8 cellular contexts compared by ENCODE assay signal in the genomic region with DNA sequence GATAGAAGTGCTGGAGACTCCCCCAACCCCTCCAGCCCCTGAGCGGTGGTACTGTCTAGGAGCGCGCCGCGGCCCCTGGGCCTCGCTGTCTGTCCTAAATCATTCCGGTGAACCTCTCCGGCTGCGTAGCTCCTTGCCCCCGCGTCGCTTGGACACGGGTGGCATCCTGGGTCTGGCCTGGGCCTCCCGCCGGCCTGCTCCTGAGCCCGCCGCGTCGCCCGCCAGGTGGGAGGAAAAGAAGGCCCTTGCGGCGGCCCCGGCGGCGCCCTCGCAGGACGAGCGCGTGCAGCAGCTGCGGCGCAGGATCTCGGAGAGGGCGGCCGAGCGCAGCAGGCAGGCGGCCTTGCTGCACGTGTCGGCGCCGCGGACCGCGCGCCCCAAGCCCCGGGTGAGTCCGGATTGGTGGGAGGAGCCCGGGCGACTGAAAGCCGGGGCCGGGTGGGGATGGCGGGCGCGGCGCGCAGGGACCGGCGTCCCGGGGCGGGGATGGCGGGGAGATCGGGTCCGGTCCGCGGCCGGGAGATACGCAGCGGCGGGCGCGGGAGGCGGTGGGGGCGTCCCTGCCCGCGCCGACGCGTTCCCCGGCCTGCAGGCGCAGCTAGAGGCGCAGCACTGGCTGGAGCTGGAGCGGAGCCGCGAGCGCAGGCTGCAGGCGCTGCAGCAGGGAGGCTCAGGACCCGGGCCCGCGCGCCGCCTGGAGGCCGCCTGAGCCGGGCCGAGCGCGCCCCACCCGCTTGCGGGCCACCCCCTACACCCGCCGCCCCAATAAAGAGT. TPM values are rescaled to one million over a fixed set of nuclear protein-coding genes. Genes with fewer than 3 reads are reported as not detected.
DNase-seq lines count a peak whose midpoint lies in the region; ATAC-seq and TF ChIP-seq lines count a peak whose summit lies in the region.

No MANE protein-coding gene starts in this region.

- H2AFZ ChIP-seq in neuronal stem cell (ENCODE audit: low read length) = peak overlapping the region; percentile 99

- peak overlapping the region; percentile 85 for H3K4me2 ChIP-seq in neuronal stem cell (ENCODE audit: insufficient read depth, low read length, poor library complexity, severe bottlenecking)

- no peaks in the 10 kb centered on the region for H3K9me3 ChIP-seq in CD4-positive, CD25-positive, alpha-beta regulatory T cell (ENCODE audit: control insufficient read depth in 2 of 2, low read length in 2 of 2)
- H3K9me3 ChIP-seq in gastroesophageal sphincter = no peaks in the 10 kb centered on the region
- no peaks in the 10 kb centered on the region for H3K9me3 ChIP-seq in neuronal stem cell (replicated peaks in 1 of 2; ENCODE audit: control insufficient read depth in 2 of 2, insufficient read depth in 1 of 2, low read depth in 1 of 2, low read length in 2 of 2)

- H3K36me3 ChIP-seq in CD4-positive, CD25-positive, alpha-beta regulatory T cell (ENCODE audit: control insufficient read depth, insufficient read depth, low read length) = no peaks in the 10 kb centered on the region
- no peaks in the 10 kb centered on the region for H3K36me3 ChIP-seq in gastroesophageal sphincter
- H3K36me3 ChIP-seq in neuronal stem cell (replicated peaks in 1 of 2; ENCODE audit: control insufficient read depth in 2 of 2, insufficient read depth in 2 of 2, low read length in 2 of 2) = peaks cover 2 to 6% of the 10 kb centered on the region in 2 donors

- peak overlapping the region; percentile 12 for H3K14ac ChIP-seq in neuronal stem cell (ENCODE audit: low read length)

- H3K4ac ChIP-seq in neuronal stem cell (ENCODE audit: low read length) = no peak overlapping the region

- H3K4me3 ChIP-seq in CD4-positive, CD25-positive, alpha-beta regulatory T cell (ENCODE audit: low read depth, low read length) = no peak overlapping the region
- H3K4me3 ChIP-seq in gastroesophageal sphincter (peak overlapping the region; percentile 44 to 69), neuronal stem cell (ENCODE audit: low read length in 2 of 2) (peak overlapping the region; percentile 52 to 79)

- H3K79me1 ChIP-seq in neuronal stem cell (ENCODE audit: low read depth, low read length) = peaks cover 2% of the 10 kb centered on the region

- DNase-seq in CD4-positive, CD25-positive, alpha-beta regulatory T cell = peak; percentile 54 to 79 (median 70)
- DNase-seq in RPMI8226 (peak; percentile 79), neuronal stem cell (ENCODE audit: low spot score) (peak; percentile 71), superior temporal gyrus (ENCODE audit: extremely low spot score) (peak; percentile 63)
- DNase-seq in activated naive CD4-positive, alpha-beta T cell treated with Interleukin-2 at 50 U/mL for 16 hours = peak; percentile 72

- H2BK5ac ChIP-seq in neuronal stem cell (ENCODE audit: low read length) = no peak overlapping the region

- no peak for TF ChIP-seq EP300 in gastroesophageal sphincter (IDR thresholded peaks at IDR 0.05)

- H3K27me3 ChIP-seq in CD4-positive, CD25-positive, alpha-beta regulatory T cell (ENCODE audit: control insufficient read depth, insufficient read depth, low read length) = no peaks in the 10 kb centered on the region
- H3K27me3 ChIP-seq in gastroesophageal sphincter (peaks cover 8% of the 10 kb centered on the region), neuronal stem cell (ENCODE audit: control insufficient read depth in 3 of 3, insufficient read depth in 3 of 3, low read depth in 1 of 3, low read length in 3 of 3) (peaks cover 2 to 18% (median 16%) of the 10 kb centered on the region in 3 experiments)

- H3K27ac Mint-ChIP-seq in CD4-positive, CD25-positive, alpha-beta regulatory T cell = no peak overlapping the region

- no peak overlapping the region for H2BK120ac ChIP-seq in neuronal stem cell (ENCODE audit: low read depth, low read length)

- H3K4me1 ChIP-seq in CD4-positive, CD25-positive, alpha-beta regulatory T cell (ENCODE audit: control insufficient read depth, insufficient read depth, low read length, poor library complexity, severe bottlenecking) = peaks cover 13% of the 10 kb centered on the region
- H3K4me1 ChIP-seq in gastroesophageal sphincter (peaks cover 0 to 27% (median 11%) of the 10 kb centered on the region in 3 donors), neuronal stem cell (ENCODE audit: control insufficient read depth in 2 of 2, insufficient read depth in 1 of 2, low read depth in 1 of 2, low read length in 2 of 2) (peaks cover 2 to 3% of the 10 kb centered on the region in 2 donors)

- peak overlapping the region; percentile 27 to 84 (median 74) for H3K4me3 Mint-ChIP-seq in CD4-positive, CD25-positive, alpha-beta regulatory T cell

- peak; percentile 96 to 99 for ATAC-seq in CD4-positive, CD25-positive, alpha-beta regulatory T cell (ENCODE audit: low read depth in 2 of 2)
- ATAC-seq in GM19438 (IDR thresholded peaks at IDR 0.05; ENCODE audit: low read depth, unreplicated experiment) (peak; percentile 87), HG03571 (IDR thresholded peaks at IDR 0.05; ENCODE audit: unreplicated experiment) (peak; percentile 73), gastroesophageal sphincter (peak; percentile 95)

- H3K4me1 Mint-ChIP-seq in CD4-positive, CD25-positive, alpha-beta regulatory T cell = peaks cover 0 to 13% (median 8%) of the 10 kb centered on the region in 4 donors

- H3K36me3 Mint-ChIP-seq in CD4-positive, CD25-positive, alpha-beta regulatory T cell = no peaks in the 10 kb centered on the region

- H2BK12ac ChIP-seq in neuronal stem cell (ENCODE audit: low read length) = no peak overlapping the region

- H4K91ac ChIP-seq in neuronal stem cell (ENCODE audit: low read depth, low read length, poor library complexity) = no peak overlapping the region

- no peaks in the 10 kb centered on the region for H3K9me3 Mint-ChIP-seq in CD4-positive, CD25-positive, alpha-beta regulatory T cell

- no peak overlapping the region for H4K8ac ChIP-seq in neuronal stem cell (ENCODE audit: low read depth, low read length)

- no peak for TF ChIP-seq POLR2A in gastroesophageal sphincter (IDR thresholded peaks at IDR 0.05)

- H2BK15ac ChIP-seq in neuronal stem cell (ENCODE audit: low read length) = no peak overlapping the region

- peak in 3 of 4 experiments; percentile 54 to 82 (median 57) for TF ChIP-seq CTCF in gastroesophageal sphincter (IDR thresholded peaks at IDR 0.05)

- peak overlapping the region; percentile 85 for H3K9ac ChIP-seq in neuronal stem cell (ENCODE audit: low read depth, low read length, poor library complexity)

- peaks cover 11% of the 10 kb centered on the region for H3K27me3 Mint-ChIP-seq in CD4-positive, CD25-positive, alpha-beta regulatory T cell

- 17 to 71% methylated on average over 6 to 14 of the region's 99 CpGs for WGBS in gastroesophageal sphincter (ENCODE audit: low coverage in 1 of 2), 2 donors
- WGBS in neuronal stem cell (ENCODE audit: extremely low coverage in 2 of 2, insufficient read length in 2 of 2, insufficient replicate concordance in 1 of 2), 2 donors = no CpG with 5 or more reads among the region's 99 CpGs

- peak overlapping the region; percentile 82 for H3K18ac ChIP-seq in neuronal stem cell (ENCODE audit: low read length)

- peak overlapping the region; percentile 62 for H3K23ac ChIP-seq in neuronal stem cell (ENCODE audit: low read depth, low read length, poor library complexity)

- no peak overlapping the region for H2AK5ac ChIP-seq in neuronal stem cell (ENCODE audit: low read depth, low read length)

- H3K27ac ChIP-seq in CD4-positive, CD25-positive, alpha-beta regulatory T cell (ENCODE audit: insufficient read depth, low read length, poor library complexity, severe bottlenecking) = no peak overlapping the region
- H3K27ac ChIP-seq in gastroesophageal sphincter (peak overlapping the region in 3 of 4 donors; percentile 77 to 83 (median 82)), neuronal stem cell (replicated peaks; ENCODE audit: low read length) (peak overlapping the region; percentile 31)

RNA-seq across cellular contexts. Expression of a gene that starts 6.5 kb away (rescaled TPM):
- total RNA-seq in CD4-positive, CD25-positive, alpha-beta regulatory T cell = 111 TPM
- 10 to 100 TPM; 72.0 to 94.4 (median 83.0) TPM for polyA plus RNA-seq in CD4-positive, CD25-positive, alpha-beta regulatory T cell
- 10 to 100 TPM; 30.2 to 64.3 (median 43.1) TPM for total RNA-seq in gastroesophageal sphincter
- 46.7 TPM for polyA plus RNA-seq in neuronal stem cell (2013, experiment 1 of 2)
- polyA plus RNA-seq in neuronal stem cell (2013, experiment 2 of 2) = 48.5 TPM

RNA-seq across cellular contexts. Expression of a gene that starts 43.6 kb away (rescaled TPM):
- 0.20 TPM for total RNA-seq in CD4-positive, CD25-positive, alpha-beta regulatory T cell
- not detected for polyA plus RNA-seq in CD4-positive, CD25-positive, alpha-beta regulatory T cell
- not detected for total RNA-seq in gastroesophageal sphincter
- not detected for polyA plus RNA-seq in neuronal stem cell (2013, experiment 1 of 2)
- not detected for polyA plus RNA-seq in neuronal stem cell (2013, experiment 2 of 2)

RNA-seq across cellular contexts. Expression of a gene that starts 44.0 kb away (rescaled TPM):
- 86.4 TPM for total RNA-seq in CD4-positive, CD25-positive, alpha-beta regulatory T cell
- 10 to 100 TPM in 2 of 4 donors, 1 to 10 TPM in 2; 8.5 to 26.0 (median 13.4) TPM for polyA plus RNA-seq in CD4-positive, CD25-positive, alpha-beta regulatory T cell
- total RNA-seq in gastroesophageal sphincter = 10 to 100 TPM in 2 of 4 donors, 1 to 10 TPM in 2; 4.4 to 12.0 (median 8.2) TPM
- 0.15 TPM for polyA plus RNA-seq in neuronal stem cell (2013, experiment 1 of 2)
- polyA plus RNA-seq in neuronal stem cell (2013, experiment 2 of 2) = 0.12 TPM
